2 cellular contexts compared by ENCODE assay signal in genomic region chr13:50132937-50133276, GRCh38.
TF ChIP-seq lines count a peak whose summit lies in the region.

No MANE protein-coding gene starts in this region.

TF ChIP-seq in GM23338, 12 proteins besides CTCF, POLR2A, EP300 and RAD21 (continued from another document):
- TF ChIP-seq, protein P1, sequence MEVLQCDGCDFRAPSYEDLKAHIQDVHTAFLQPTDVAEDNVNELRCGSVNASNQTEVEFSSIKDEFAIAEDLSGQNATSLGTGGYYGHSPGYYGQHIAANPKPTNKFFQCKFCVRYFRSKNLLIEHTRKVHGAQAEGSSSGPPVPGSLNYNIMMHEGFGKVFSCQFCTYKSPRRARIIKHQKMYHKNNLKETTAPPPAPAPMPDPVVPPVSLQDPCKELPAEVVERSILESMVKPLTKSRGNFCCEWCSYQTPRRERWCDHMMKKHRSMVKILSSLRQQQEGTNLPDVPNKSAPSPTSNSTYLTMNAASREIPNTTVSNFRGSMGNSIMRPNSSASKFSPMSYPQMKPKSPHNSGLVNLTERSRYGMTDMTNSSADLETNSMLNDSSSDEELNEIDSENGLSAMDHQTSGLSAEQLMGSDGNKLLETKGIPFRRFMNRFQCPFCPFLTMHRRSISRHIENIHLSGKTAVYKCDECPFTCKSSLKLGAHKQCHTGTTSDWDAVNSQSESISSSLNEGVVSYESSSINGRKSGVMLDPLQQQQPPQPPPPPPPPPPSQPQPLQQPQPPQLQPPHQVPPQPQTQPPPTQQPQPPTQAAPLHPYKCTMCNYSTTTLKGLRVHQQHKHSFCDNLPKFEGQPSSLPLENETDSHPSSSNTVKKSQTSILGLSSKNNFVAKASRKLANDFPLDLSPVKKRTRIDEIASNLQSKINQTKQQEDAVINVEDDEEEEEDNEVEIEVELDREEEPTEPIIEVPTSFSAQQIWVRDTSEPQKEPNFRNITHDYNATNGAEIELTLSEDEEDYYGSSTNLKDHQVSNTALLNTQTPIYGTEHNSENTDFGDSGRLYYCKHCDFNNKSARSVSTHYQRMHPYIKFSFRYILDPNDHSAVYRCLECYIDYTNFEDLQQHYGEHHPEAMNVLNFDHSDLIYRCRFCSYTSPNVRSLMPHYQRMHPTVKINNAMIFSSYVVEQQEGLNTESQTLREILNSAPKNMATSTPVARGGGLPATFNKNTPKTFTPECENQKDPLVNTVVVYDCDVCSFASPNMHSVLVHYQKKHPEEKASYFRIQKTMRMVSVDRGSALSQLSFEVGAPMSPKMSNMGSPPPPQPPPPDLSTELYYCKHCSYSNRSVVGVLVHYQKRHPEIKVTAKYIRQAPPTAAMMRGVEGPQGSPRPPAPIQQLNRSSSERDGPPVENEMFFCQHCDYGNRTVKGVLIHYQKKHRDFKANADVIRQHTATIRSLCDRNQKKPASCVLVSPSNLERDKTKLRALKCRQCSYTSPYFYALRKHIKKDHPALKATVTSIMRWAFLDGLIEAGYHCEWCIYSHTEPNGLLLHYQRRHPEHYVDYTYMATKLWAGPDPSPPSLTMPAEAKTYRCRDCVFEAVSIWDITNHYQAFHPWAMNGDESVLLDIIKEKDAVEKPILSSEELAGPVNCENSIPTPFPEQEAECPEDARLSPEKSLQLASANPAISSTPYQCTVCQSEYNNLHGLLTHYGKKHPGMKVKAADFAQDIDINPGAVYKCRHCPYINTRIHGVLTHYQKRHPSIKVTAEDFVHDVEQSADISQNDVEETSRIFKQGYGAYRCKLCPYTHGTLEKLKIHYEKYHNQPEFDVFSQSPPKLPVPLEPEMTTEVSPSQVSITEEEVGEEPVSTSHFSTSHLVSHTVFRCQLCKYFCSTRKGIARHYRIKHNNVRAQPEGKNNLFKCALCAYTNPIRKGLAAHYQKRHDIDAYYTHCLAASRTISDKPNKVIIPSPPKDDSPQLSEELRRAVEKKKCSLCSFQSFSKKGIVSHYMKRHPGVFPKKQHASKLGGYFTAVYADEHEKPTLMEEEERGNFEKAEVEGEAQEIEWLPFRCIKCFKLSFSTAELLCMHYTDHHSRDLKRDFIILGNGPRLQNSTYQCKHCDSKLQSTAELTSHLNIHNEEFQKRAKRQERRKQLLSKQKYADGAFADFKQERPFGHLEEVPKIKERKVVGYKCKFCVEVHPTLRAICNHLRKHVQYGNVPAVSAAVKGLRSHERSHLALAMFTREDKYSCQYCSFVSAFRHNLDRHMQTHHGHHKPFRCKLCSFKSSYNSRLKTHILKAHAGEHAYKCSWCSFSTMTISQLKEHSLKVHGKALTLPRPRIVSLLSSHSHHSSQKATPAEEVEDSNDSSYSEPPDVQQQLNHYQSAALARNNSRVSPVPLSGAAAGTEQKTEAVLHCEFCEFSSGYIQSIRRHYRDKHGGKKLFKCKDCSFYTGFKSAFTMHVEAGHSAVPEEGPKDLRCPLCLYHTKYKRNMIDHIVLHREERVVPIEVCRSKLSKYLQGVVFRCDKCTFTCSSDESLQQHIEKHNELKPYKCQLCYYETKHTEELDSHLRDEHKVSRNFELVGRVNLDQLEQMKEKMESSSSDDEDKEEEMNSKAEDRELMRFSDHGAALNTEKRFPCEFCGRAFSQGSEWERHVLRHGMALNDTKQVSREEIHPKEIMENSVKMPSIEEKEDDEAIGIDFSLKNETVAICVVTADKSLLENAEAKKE (CRISPR knock-in tag; IDR thresholded peaks at IDR 0.05) = no peak
- TF ChIP-seq, protein P2, sequence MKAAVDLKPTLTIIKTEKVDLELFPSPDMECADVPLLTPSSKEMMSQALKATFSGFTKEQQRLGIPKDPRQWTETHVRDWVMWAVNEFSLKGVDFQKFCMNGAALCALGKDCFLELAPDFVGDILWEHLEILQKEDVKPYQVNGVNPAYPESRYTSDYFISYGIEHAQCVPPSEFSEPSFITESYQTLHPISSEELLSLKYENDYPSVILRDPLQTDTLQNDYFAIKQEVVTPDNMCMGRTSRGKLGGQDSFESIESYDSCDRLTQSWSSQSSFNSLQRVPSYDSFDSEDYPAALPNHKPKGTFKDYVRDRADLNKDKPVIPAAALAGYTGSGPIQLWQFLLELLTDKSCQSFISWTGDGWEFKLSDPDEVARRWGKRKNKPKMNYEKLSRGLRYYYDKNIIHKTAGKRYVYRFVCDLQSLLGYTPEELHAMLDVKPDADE (IDR thresholded peaks at IDR 0.05) = no peak
- TF ChIP-seq EZH2 (IDR thresholded peaks at IDR 0.05; ENCODE audit: low read depth, unreplicated experiment) = peak; percentile 87

TF ChIP-seq in WTC11, 78 proteins besides CTCF, POLR2A, EP300 and RAD21 (continued from another document):
- TF ChIP-seq NR3C1 (CRISPR knock-in tag; conservative IDR thresholded peaks at IDR 0.05; ENCODE audit: low read depth) (no peak), ATF3 (CRISPR knock-in tag; conservative IDR thresholded peaks at IDR 0.05) (no peak), HMGXB4 (CRISPR knock-in tag; IDR thresholded peaks at IDR 0.05) (no peak), SMAD3 (CRISPR knock-in tag; IDR thresholded peaks at IDR 0.05; ENCODE audit: borderline replicate concordance) (no peak), E2F5 (CRISPR knock-in tag; IDR thresholded peaks at IDR 0.05) (no peak), CBFB (CRISPR knock-in tag; IDR thresholded peaks at IDR 0.05; ENCODE audit: low read depth) (no peak), CREB1 (CRISPR knock-in tag; IDR thresholded peaks at IDR 0.05) (no peak), ZBTB21 (CRISPR knock-in tag; IDR thresholded peaks at IDR 0.05; ENCODE audit: borderline replicate concordance) (no peak)
